11 cellular contexts compared by ENCODE assay signal in the genomic region with DNA sequence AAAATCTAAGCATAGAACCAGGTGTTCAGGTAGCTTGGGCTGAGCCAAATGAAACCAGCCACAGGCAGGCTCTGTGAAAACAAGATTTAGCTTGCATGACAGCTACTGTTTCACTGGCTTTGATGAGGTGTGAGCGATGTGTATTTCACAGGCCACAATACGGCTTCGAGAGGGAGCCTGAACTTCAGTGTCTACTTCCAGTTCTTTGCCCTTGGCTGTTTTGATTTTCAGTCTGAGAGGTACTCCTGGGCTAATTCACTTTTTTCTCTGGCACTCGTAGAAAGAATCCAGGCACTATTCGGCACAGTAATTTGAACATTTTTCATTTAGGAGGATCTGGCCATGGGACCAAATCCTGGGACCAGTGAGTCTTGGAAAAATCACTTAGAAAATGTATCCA.
DNase-seq lines count a peak whose midpoint lies in the region; ATAC-seq, FAIRE-seq and TF ChIP-seq lines count a peak whose summit lies in the region.
"Had no signal": no experiment of that assay in that cellular context is flagged by ENCODE, and none has a peak within 500 bp of the region (broad histone marks: within the 10 kb centered on the region; RNA-seq: fewer than 3 reads in every experiment).

No MANE protein-coding gene starts in this region.

- POLR2A ChIA-PET in HepG2 (lab: Yijun Ruan, JAX): no interaction called here

- H3K9me3 ChIP-seq in liver (ENCODE audit: control insufficient read depth in 4 of 4, low read length in 3 of 4) (no peaks in the 10 kb centered on the region), HepG2 (ENCODE audit: low read length) (no peaks in the 10 kb centered on the region), uterus (no peaks in the 10 kb centered on the region)

- peaks cover 9 to 36% (median 25%) of the 10 kb centered on the region in 4 donors for H3K4me1 ChIP-seq in liver (ENCODE audit: control insufficient read depth in 4 of 4, insufficient read depth in 4 of 4, low read length in 3 of 4)
- H3K4me1 ChIP-seq in HepG2 (ENCODE audit: insufficient read depth, low read length): no peaks in the 10 kb centered on the region
- no peaks in the 10 kb centered on the region for H3K4me1 ChIP-seq in uterus

- no peak overlapping the region for H3K4me2 ChIP-seq in HepG2 (ENCODE audit: low read depth, low read length)

- no peak for ATAC-seq in HepG2
- ATAC-seq in left lobe of liver: peak; percentile 21
- no peak for ATAC-seq in GM18870 (IDR thresholded peaks at IDR 0.05; ENCODE audit: unreplicated experiment)
- ATAC-seq: T-helper 17 cell had no signal

- peaks cover 15% of the 10 kb centered on the region for H3K4me1 Mint-ChIP-seq in activated T-helper 2 cell treated with anti-CD3 and anti-CD28 coated beads, Interferon-gamma antibody, Interleukin-2, Interleukin-4, amounts not matched to agents 10 μg/mL and 5 μg/mL and 100 μg/mL, durations not matched to agents 14 hours and 24 hours and 36 hours (ENCODE audit: low read depth)
- H3K4me1 Mint-ChIP-seq: T-helper 17 cell had no signal

- H3K27me3 ChIP-seq in liver (ENCODE audit: control insufficient read depth in 4 of 4, insufficient read depth in 4 of 4, low read length in 3 of 4) (no peaks in the 10 kb centered on the region), HepG2 (ENCODE audit: control insufficient read depth in 1 of 2, insufficient read depth in 2 of 2, low read length in 2 of 2) (no peaks in the 10 kb centered on the region; a peak in 2 of 5 replicates), uterus (no peaks in the 10 kb centered on the region)

- H3K36me3 ChIP-seq in liver (ENCODE audit: control insufficient read depth in 4 of 4, insufficient read depth in 3 of 4, low read depth in 1 of 4, low read length in 3 of 4) (no peaks in the 10 kb centered on the region), HepG2 (replicated peaks in 1 of 2; ENCODE audit: control insufficient read depth in 1 of 2, insufficient read depth in 2 of 2, low read length in 2 of 2) (no peaks in the 10 kb centered on the region), uterus (no peaks in the 10 kb centered on the region)

- no peak overlapping the region for H2AFZ ChIP-seq in HepG2 (ENCODE audit: low read length)

- no TSS peak for BruUV-seq in HepG2 (replicated peaks; lab: Mats Ljungman, UMichigan)

- H3K4me3 ChIP-seq in liver (ENCODE audit: low read depth in 1 of 3, low read length in 3 of 3): no peak overlapping the region
- H3K4me3 ChIP-seq in HepG2 (replicated peaks in 1 of 3; ENCODE audit: insufficient read depth in 1 of 3, low read depth in 2 of 3, low read length in 3 of 3): no peak overlapping the region
- no peak overlapping the region for H3K4me3 ChIP-seq in uterus

- intact Hi-C loops in HepG2 (cut with micrococcal nuclease; ENCODE audit: unreplicated experiment) (no loop called here), uterus (cut with DNase I; ENCODE audit: low total_unique reads) (no loop called here)
- intact Hi-C loops in activated T-helper 2 cell treated with anti-CD3 and anti-CD28 coated beads, Interferon-gamma antibody, Interleukin-2, Interleukin-4, amounts not matched to agents 10 μg/mL and 5 μg/mL and 100 μg/mL, durations not matched to agents 14 hours and 24 hours and 36 hours (cut with micrococcal nuclease): no loop called here

- no peak overlapping the region for H3K4me3 Mint-ChIP-seq in activated T-helper 2 cell treated with anti-CD3 and anti-CD28 coated beads, Interferon-gamma antibody, Interleukin-2, Interleukin-4, amounts not matched to agents 10 μg/mL and 5 μg/mL and 100 μg/mL, durations not matched to agents 14 hours and 24 hours and 36 hours (ENCODE audit: low read depth)
- H3K4me3 Mint-ChIP-seq: T-helper 17 cell had no signal

- no peaks in the 10 kb centered on the region for H3K27me3 Mint-ChIP-seq in activated T-helper 2 cell treated with anti-CD3 and anti-CD28 coated beads, Interferon-gamma antibody, Interleukin-2, Interleukin-4, amounts not matched to agents 10 μg/mL and 5 μg/mL and 100 μg/mL, durations not matched to agents 14 hours and 24 hours and 36 hours (ENCODE audit: low read depth)

- no peak for TF ChIP-seq CTCF in liver (IDR thresholded peaks at IDR 0.05; ENCODE audit: low read depth, low read length, missing input control)
- TF ChIP-seq CTCF in HepG2 (CRISPR knock-in tag; IDR thresholded peaks at IDR 0.05): no peak
- no peak for TF ChIP-seq CTCF in uterus (IDR thresholded peaks at IDR 0.05)

- no peaks in the 10 kb centered on the region for H4K20me1 ChIP-seq in HepG2 (ENCODE audit: insufficient read depth, low read length)

- H3K9ac ChIP-seq in liver (ENCODE audit: low read depth in 1 of 2, low read length in 2 of 2) (peak overlapping the region in 1 of 2 donors; percentile 42), HepG2 (ENCODE audit: insufficient read depth, low read depth, low read length) (no peak overlapping the region)

- TF ChIP-seq RAD21 in liver (IDR thresholded peaks at IDR 0.05) (no peak), HepG2 (CRISPR knock-in tag; IDR thresholded peaks at IDR 0.05) (no peak)

- FAIRE-seq in HepG2 (lab: Jason Lieb, UNC): no peak

- H3K27ac ChIP-seq in liver (ENCODE audit: low read depth in 1 of 2, low read length in 2 of 2) (peak overlapping the region; percentile 70 to 78), HepG2 (ENCODE audit: extremely low read length, insufficient read depth, low read length) (no peak overlapping the region), uterus (peak overlapping the region; percentile 43 to 66)

- H3K9me3 Mint-ChIP-seq in activated T-helper 2 cell treated with anti-CD3 and anti-CD28 coated beads, Interferon-gamma antibody, Interleukin-2, Interleukin-4, amounts not matched to agents 10 μg/mL and 5 μg/mL and 100 μg/mL, durations not matched to agents 14 hours and 24 hours and 36 hours: no peaks in the 10 kb centered on the region

- TF ChIP-seq EP300 in HepG2 (IDR thresholded peaks at IDR 0.05; ENCODE audit: low read depth in 2 of 2, low read length in 2 of 2) (no peak), HepG2 (CRISPR knock-in tag; IDR thresholded peaks at IDR 0.05; ENCODE audit: borderline replicate concordance) (no peak)

- DNase-seq in HepG2 (ENCODE audit: low spot score) (no peak), left lobe of liver (ENCODE audit: low spot score) (no peak), uterus (no peak), foreskin melanocyte (no peak), NCI-H446 (lab: John Stamatoyannopoulos, UW) (no peak)
- no peak for DNase-seq in activated T-helper 2 cell treated with anti-CD3 and anti-CD28 coated beads, Interferon-gamma antibody, Interleukin-2, Interleukin-4, amounts not matched to agents 10 μg/mL and 5 μg/mL and 100 μg/mL, durations not matched to agents 14 hours and 24 hours and 36 hours (ENCODE audit: low spot score)
- DNase-seq: activated naive CD4-positive, alpha-beta T cell treated with anti-CD3 and anti-CD28 coated beads, Interleukin-2, amount 50 U/mL, for 16 hours; NCI-H1436 treated with DMSO at 0.1 percent for 48 hours; T-helper 17 cell had no signal

- in situ Hi-C loops in HepG2 (cut with HindIII; ENCODE audit: extremely low pct_ligation_motif_present, low pct_unique_long_range_greater_than_20kb): no loop called here

- 33% methylated on average over 5 of the region's 5 CpGs for WGBS in liver
- 79% methylated on average over 5 of the region's 5 CpGs for WGBS in HepG2 (ENCODE audit: low lambda C conversion rate)

- H3K36me3 Mint-ChIP-seq in activated T-helper 2 cell treated with anti-CD3 and anti-CD28 coated beads, Interferon-gamma antibody, Interleukin-2, Interleukin-4, amounts not matched to agents 10 μg/mL and 5 μg/mL and 100 μg/mL, durations not matched to agents 14 hours and 24 hours and 36 hours (ENCODE audit: low read depth): no peaks in the 10 kb centered on the region

- no peak for TF ChIP-seq POLR2A in HepG2 (IDR thresholded peaks at IDR 0.05; ENCODE audit: insufficient read depth in 1 of 2, low read depth in 2 of 2, low read length in 2 of 2)
- no peak for TF ChIP-seq POLR2A in uterus (IDR thresholded peaks at IDR 0.05)

- CTCF ChIA-PET in HepG2 (lab: Yijun Ruan, JAX; ENCODE audit: low intra/inter-chr PET ratio, low total read pairs): no interaction called here

- H3K27ac Mint-ChIP-seq in activated T-helper 2 cell treated with anti-CD3 and anti-CD28 coated beads, Interferon-gamma antibody, Interleukin-2, Interleukin-4, amounts not matched to agents 10 μg/mL and 5 μg/mL and 100 μg/mL, durations not matched to agents 14 hours and 24 hours and 36 hours: peak overlapping the region; percentile 26
- H3K27ac Mint-ChIP-seq: T-helper 17 cell had no signal

- H3K79me2 ChIP-seq in HepG2 (ENCODE audit: insufficient read depth, low read length): no peaks in the 10 kb centered on the region

TF ChIP-seq in liver, 16 proteins besides CTCF, POLR2A, EP300 and RAD21 (continues in another document):
- no peak for TF ChIP-seq FOXA1 (IDR thresholded peaks at IDR 0.05)
- TF ChIP-seq, protein P1, sequence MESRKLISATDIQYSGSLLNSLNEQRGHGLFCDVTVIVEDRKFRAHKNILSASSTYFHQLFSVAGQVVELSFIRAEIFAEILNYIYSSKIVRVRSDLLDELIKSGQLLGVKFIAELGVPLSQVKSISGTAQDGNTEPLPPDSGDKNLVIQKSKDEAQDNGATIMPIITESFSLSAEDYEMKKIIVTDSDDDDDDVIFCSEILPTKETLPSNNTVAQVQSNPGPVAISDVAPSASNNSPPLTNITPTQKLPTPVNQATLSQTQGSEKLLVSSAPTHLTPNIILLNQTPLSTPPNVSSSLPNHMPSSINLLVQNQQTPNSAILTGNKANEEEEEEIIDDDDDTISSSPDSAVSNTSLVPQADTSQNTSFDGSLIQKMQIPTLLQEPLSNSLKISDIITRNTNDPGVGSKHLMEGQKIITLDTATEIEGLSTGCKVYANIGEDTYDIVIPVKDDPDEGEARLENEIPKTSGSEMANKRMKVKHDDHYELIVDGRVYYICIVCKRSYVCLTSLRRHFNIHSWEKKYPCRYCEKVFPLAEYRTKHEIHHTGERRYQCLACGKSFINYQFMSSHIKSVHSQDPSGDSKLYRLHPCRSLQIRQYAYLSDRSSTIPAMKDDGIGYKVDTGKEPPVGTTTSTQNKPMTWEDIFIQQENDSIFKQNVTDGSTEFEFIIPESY (IDR thresholded peaks at IDR 0.05): no peak

TF ChIP-seq in HepG2, 621 proteins besides CTCF, POLR2A, EP300 and RAD21 (continues in another document):
- TF ChIP-seq ZMAT3 (CRISPR knock-in tag; conservative IDR thresholded peaks at IDR 0.05) (no peak), ZNF17 (CRISPR knock-in tag; IDR thresholded peaks at IDR 0.05) (no peak), ZNF251 (CRISPR knock-in tag; IDR thresholded peaks at IDR 0.05) (no peak)
